ENCODE assay signal across 20 cellular contexts in the genomic region with DNA sequence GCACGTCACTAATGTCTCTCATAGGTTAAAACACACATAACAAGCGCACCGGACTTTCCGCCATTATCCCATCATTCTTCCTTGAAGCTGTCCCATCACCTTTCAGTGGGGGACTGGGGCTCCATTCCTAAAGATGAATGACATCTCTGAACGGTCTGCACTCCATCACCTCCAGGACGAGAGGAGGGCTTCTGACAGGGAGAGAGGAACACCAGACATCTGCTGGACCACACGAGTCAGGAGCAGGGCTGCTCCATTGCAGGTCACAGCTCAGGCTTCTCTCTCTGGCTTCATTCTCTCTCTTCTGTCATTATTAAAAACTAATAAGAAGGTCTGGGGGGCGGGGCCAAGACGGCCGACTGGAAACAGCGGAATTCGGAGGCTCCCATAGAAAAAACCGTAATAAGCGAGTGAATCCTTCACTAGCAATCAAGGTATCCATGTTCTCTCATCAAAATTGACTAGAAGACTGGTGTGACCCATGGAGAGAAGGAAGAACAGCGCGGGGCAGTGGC.
"Had no signal": no experiment of that assay in that cellular context is flagged by ENCODE, and none has a peak within 500 bp of the region (broad histone marks: within the 10 kb centered on the region; RNA-seq: fewer than 3 reads in every experiment).

No MANE protein-coding gene starts in this region.

- DNase-seq: effector CD4-positive, alpha-beta T cell; foreskin melanocyte; head of caudate nucleus; mammary epithelial cell; natural killer cell; occipital lobe; right lobe of liver; spleen; stimulated activated CD4-positive, alpha-beta T cell treated with anti-CD3 and anti-CD28 coated beads, Interleukin-15, amount 100 ng/mL, for 24 hours; stimulated activated CD4-positive, alpha-beta T cell treated with anti-CD3 and anti-CD28 coated beads, Interleukin-1b, Interleukin-23, amount 100 ng/mL, for 48 hours; stimulated activated CD4-positive, alpha-beta T cell treated with anti-CD3 and anti-CD28 coated beads, Interleukin-4, amount 100 ng/mL, for 4 hours; stimulated activated naive B cell treated with anti-CD40 and anti-IgM and Interleukin-4, amounts not matched to agents 10 μg/mL and 1 μg/mL and 100 μg/mL, for 72 hours; stimulated activated naive CD8-positive, alpha-beta T cell treated with anti-CD3 and anti-CD28 coated beads, Interleukin-15, amount 100 ng/mL, for 72 hours; transverse colon had no signal

- H2AFZ ChIP-seq: hepatocyte, neural progenitor cell, parathyroid adenoma had no signal

- H3K27ac ChIP-seq: coronary artery, hepatocyte, neural progenitor cell, parathyroid adenoma, prostate gland, right lobe of liver, thoracic aorta, transverse colon had no signal

- H3K4me3 ChIP-seq: coronary artery, hepatocyte, neural progenitor cell, prostate gland, right lobe of liver, spleen, thoracic aorta, transverse colon had no signal

- H3K9me3 ChIP-seq: prostate gland, right lobe of liver, thoracic aorta, transverse colon had no signal

- ATAC-seq: natural killer cell; stimulated activated naive B cell treated with anti-CD40 and anti-IgM and Interleukin-4, amounts not matched to agents 10 μg/mL and 1 μg/mL and 100 μg/mL, for 72 hours; stimulated activated naive CD8-positive, alpha-beta T cell treated with anti-CD3 and anti-CD28 coated beads, Interleukin-15, amount 100 ng/mL, for 72 hours had no signal

- H3K4me2 ChIP-seq: hepatocyte had no signal

- H3K36me3 ChIP-seq: neural progenitor cell, prostate gland, right lobe of liver, spleen, thoracic aorta, transverse colon had no signal

- H3K27me3 ChIP-seq: hepatocyte, neural progenitor cell, right lobe of liver, spleen, transverse colon had no signal

- H3K4me1 ChIP-seq: neural progenitor cell, parathyroid adenoma, prostate gland, right lobe of liver, transverse colon had no signal

- H3K9ac ChIP-seq: neural progenitor cell, parathyroid adenoma had no signal
